11 cellular contexts compared by ENCODE assay signal in genomic region chr10:1044964-1045363, GRCh38. TPM values are rescaled to one million over a fixed set of nuclear protein-coding genes. Genes with fewer than 3 reads are reported as not detected.
DNase-seq lines count a peak whose midpoint lies in the region; ATAC-seq and TF ChIP-seq lines count a peak whose summit lies in the region.
"Had no signal": no experiment of that assay in that cellular context is flagged by ENCODE, and none has a peak within 500 bp of the region (broad histone marks: within the 10 kb centered on the region; RNA-seq: fewer than 3 reads in every experiment).

No MANE protein-coding gene starts in this region.

- no peak for DNase-seq in activated naive CD4-positive, alpha-beta T cell treated with Interleukin-2 at 50 U/mL for 16 hours
- no peak for DNase-seq in activated T-helper 2 cell treated with anti-CD3 and anti-CD28 coated beads, Interferon-gamma antibody, Interleukin-2, Interleukin-4, amounts not matched to agents 10 μg/mL and 5 μg/mL and 100 μg/mL, durations not matched to agents 14 hours and 24 hours and 36 hours (ENCODE audit: low spot score)
- DNase-seq in memory B cell (ENCODE audit: low spot score in 2 of 2) (no peak), testis (no peak), T1000 (lab: John Stamatoyannopoulos, UW) (no peak), NCI-H748 (lab: John Stamatoyannopoulos, UW; ENCODE audit: unreplicated experiment) (no peak), GM13977 (ENCODE audit: low spot score) (no peak)
- DNase-seq: AML-193; stimulated activated CD4-positive, alpha-beta T cell treated with anti-CD3 and anti-CD28 coated beads, Interleukin-2, amount 100 ng/mL, for 48 hours had no signal

- no peaks in the 10 kb centered on the region for H3K9me3 Mint-ChIP-seq in activated naive CD4-positive, alpha-beta T cell treated with anti-CD3 and anti-CD28 coated beads, Interleukin-2, amount 50 U/mL, for 24 hours
- H3K9me3 Mint-ChIP-seq in activated T-helper 2 cell treated with anti-CD3 and anti-CD28 coated beads, Interferon-gamma antibody, Interleukin-2, Interleukin-4, amounts not matched to agents 10 μg/mL and 5 μg/mL and 100 μg/mL, durations not matched to agents 14 hours and 24 hours and 36 hours = no peaks in the 10 kb centered on the region
- H3K9me3 Mint-ChIP-seq in memory B cell = peaks cover 1% of the 10 kb centered on the region

- no peak for TF ChIP-seq CTCF in testis (IDR thresholded peaks at IDR 0.05)
- TF ChIP-seq CTCF in GM13977 (IDR thresholded peaks at IDR 0.05; ENCODE audit: extremely low read depth, insufficient read depth, missing control alignments) = no peak

- H3K27me3 ChIP-seq in testis = no peaks in the 10 kb centered on the region

- ATAC-seq in memory B cell (ENCODE audit: low read depth) = no peak

- 56 to 68% methylated on average over 4 of the region's 4 CpGs for WGBS in testis, 2 donors

- no peak overlapping the region for H3K4me3 ChIP-seq in testis
- H3K4me3 ChIP-seq: lung had no signal

- no peak for TF ChIP-seq POLR2A in testis (IDR thresholded peaks at IDR 0.05)

- no peaks in the 10 kb centered on the region for H3K9me3 ChIP-seq in testis

- intact Hi-C loops in activated T-helper 2 cell treated with anti-CD3 and anti-CD28 coated beads, Interferon-gamma antibody, Interleukin-2, Interleukin-4, amounts not matched to agents 10 μg/mL and 5 μg/mL and 100 μg/mL, durations not matched to agents 14 hours and 24 hours and 36 hours (cut with micrococcal nuclease) = no loop called here
- intact Hi-C loops in testis (cut with DNase I; ENCODE audit: low total_unique reads) = no loop called here

- H3K36me3 Mint-ChIP-seq in activated naive CD4-positive, alpha-beta T cell treated with anti-CD3 and anti-CD28 coated beads, Interleukin-2, amount 50 U/mL, for 24 hours = peaks cover 4% of the 10 kb centered on the region
- peaks cover 76% of the 10 kb centered on the region for H3K36me3 Mint-ChIP-seq in activated T-helper 2 cell treated with anti-CD3 and anti-CD28 coated beads, Interferon-gamma antibody, Interleukin-2, Interleukin-4, amounts not matched to agents 10 μg/mL and 5 μg/mL and 100 μg/mL, durations not matched to agents 14 hours and 24 hours and 36 hours (ENCODE audit: low read depth)
- peaks cover 6% of the 10 kb centered on the region for H3K36me3 Mint-ChIP-seq in memory B cell

- peak overlapping the region; percentile 95 for H3K27ac Mint-ChIP-seq in activated naive CD4-positive, alpha-beta T cell treated with anti-CD3 and anti-CD28 coated beads, Interleukin-2, amount 50 U/mL, for 24 hours
- peak overlapping the region; percentile 79 for H3K27ac Mint-ChIP-seq in activated T-helper 2 cell treated with anti-CD3 and anti-CD28 coated beads, Interferon-gamma antibody, Interleukin-2, Interleukin-4, amounts not matched to agents 10 μg/mL and 5 μg/mL and 100 μg/mL, durations not matched to agents 14 hours and 24 hours and 36 hours
- H3K27ac Mint-ChIP-seq in memory B cell = peak overlapping the region; percentile 97

- H3K4me1 ChIP-seq in testis = peaks cover 7% of the 10 kb centered on the region

- in situ Hi-C loops in GM13977 (cut with MboI; ENCODE audit: low pct_unique_long_range_greater_than_20kb, low sequenced_read_pairs, unreplicated experiment) = no loop called here

- peak overlapping the region; percentile 80 for H3K4me3 Mint-ChIP-seq in activated naive CD4-positive, alpha-beta T cell treated with anti-CD3 and anti-CD28 coated beads, Interleukin-2, amount 50 U/mL, for 24 hours
- peak overlapping the region; percentile 64 for H3K4me3 Mint-ChIP-seq in activated T-helper 2 cell treated with anti-CD3 and anti-CD28 coated beads, Interferon-gamma antibody, Interleukin-2, Interleukin-4, amounts not matched to agents 10 μg/mL and 5 μg/mL and 100 μg/mL, durations not matched to agents 14 hours and 24 hours and 36 hours (ENCODE audit: low read depth)
- H3K4me3 Mint-ChIP-seq in memory B cell = peak overlapping the region; percentile 18

- peak overlapping the region; percentile 6 to 79 for H3K27ac ChIP-seq in testis

- no peaks in the 10 kb centered on the region for H3K27me3 Mint-ChIP-seq in activated naive CD4-positive, alpha-beta T cell treated with anti-CD3 and anti-CD28 coated beads, Interleukin-2, amount 50 U/mL, for 24 hours
- H3K27me3 Mint-ChIP-seq in activated T-helper 2 cell treated with anti-CD3 and anti-CD28 coated beads, Interferon-gamma antibody, Interleukin-2, Interleukin-4, amounts not matched to agents 10 μg/mL and 5 μg/mL and 100 μg/mL, durations not matched to agents 14 hours and 24 hours and 36 hours (ENCODE audit: low read depth) = no peaks in the 10 kb centered on the region
- no peaks in the 10 kb centered on the region for H3K27me3 Mint-ChIP-seq in memory B cell

- peaks cover 40% of the 10 kb centered on the region for H3K4me1 Mint-ChIP-seq in activated naive CD4-positive, alpha-beta T cell treated with anti-CD3 and anti-CD28 coated beads, Interleukin-2, amount 50 U/mL, for 24 hours
- H3K4me1 Mint-ChIP-seq in activated T-helper 2 cell treated with anti-CD3 and anti-CD28 coated beads, Interferon-gamma antibody, Interleukin-2, Interleukin-4, amounts not matched to agents 10 μg/mL and 5 μg/mL and 100 μg/mL, durations not matched to agents 14 hours and 24 hours and 36 hours (ENCODE audit: low read depth) = peaks cover 42% of the 10 kb centered on the region
- H3K4me1 Mint-ChIP-seq in memory B cell = peaks cover 31% of the 10 kb centered on the region

- H3K36me3 ChIP-seq in testis (ENCODE audit: low read depth, missing control alignments) = no peaks in the 10 kb centered on the region

RNA-seq across cellular contexts. Expression of gene IDI1, which starts 4.0 kb away (rescaled TPM):
- 80.1 and 89.6 TPM in 2 replicates for total RNA-seq in activated T-helper 2 cell treated with anti-CD3 and anti-CD28 coated beads, Interferon-gamma antibody, Interleukin-2, Interleukin-4, amounts not matched to agents 10 μg/mL and 5 μg/mL and 100 μg/mL, durations not matched to agents 14 hours and 24 hours and 36 hours
- total RNA-seq in testis = 10 to 100 TPM; 36.9 to 43.7 TPM
- polyA plus RNA-seq in testis (ENCODE audit: insufficient read depth, low read depth, low replicate concordance) = 52.1 TPM

RNA-seq across cellular contexts. Expression of gene WDR37, which starts 11.2 kb away (rescaled TPM):
- 17.0 and 18.9 TPM in 2 replicates for total RNA-seq in activated T-helper 2 cell treated with anti-CD3 and anti-CD28 coated beads, Interferon-gamma antibody, Interleukin-2, Interleukin-4, amounts not matched to agents 10 μg/mL and 5 μg/mL and 100 μg/mL, durations not matched to agents 14 hours and 24 hours and 36 hours
- total RNA-seq in testis = 10 to 100 TPM; 29.3 to 40.2 TPM
- 46.9 TPM for polyA plus RNA-seq in testis (ENCODE audit: insufficient read depth, low read depth, low replicate concordance)

RNA-seq across cellular contexts. Expression of gene IDI2, which starts 19.3 kb away (rescaled TPM):
- not detected in 2 replicates for total RNA-seq in activated T-helper 2 cell treated with anti-CD3 and anti-CD28 coated beads, Interferon-gamma antibody, Interleukin-2, Interleukin-4, amounts not matched to agents 10 μg/mL and 5 μg/mL and 100 μg/mL, durations not matched to agents 14 hours and 24 hours and 36 hours
- total RNA-seq in testis = 1 to 10 TPM in 1 of 2 donors, not detected in 1; 1.1 TPM
- polyA plus RNA-seq in testis (ENCODE audit: insufficient read depth, low read depth, low replicate concordance) = 0.79 TPM

RNA-seq across cellular contexts. Expression of gene GTPBP4, which starts 56.7 kb away (rescaled TPM):
- 134 and 135 TPM in 2 replicates for total RNA-seq in activated T-helper 2 cell treated with anti-CD3 and anti-CD28 coated beads, Interferon-gamma antibody, Interleukin-2, Interleukin-4, amounts not matched to agents 10 μg/mL and 5 μg/mL and 100 μg/mL, durations not matched to agents 14 hours and 24 hours and 36 hours
- total RNA-seq in testis = 10 to 100 TPM; 54.9 to 57.2 TPM
- 81.8 TPM for polyA plus RNA-seq in testis (ENCODE audit: insufficient read depth, low read depth, low replicate concordance)

Comparison
In these comparisons a context has a peak if more than half of its experiments do, and no peak if none do; other contexts are left out.
1. H3K4me3 Mint-ChIP-seq: peak in every context shown above with its lines; median percentile 80 in activated naive CD4-positive, alpha-beta T cell treated with anti-CD3 and anti-CD28 coated beads, Interleukin-2, amount 50 U/mL, for 24 hours; 64 in activated T-helper 2 cell treated with anti-CD3 and anti-CD28 coated beads, Interferon-gamma antibody, Interleukin-2, Interleukin-4, amounts not matched to agents 10 μg/mL and 5 μg/mL and 100 μg/mL, durations not matched to agents 14 hours and 24 hours and 36 hours; 18 in memory B cell.